ENCODE assay signal across 23 cellular contexts in genomic region chr20:873875-874607, GRCh38. TPM values are rescaled to one million over a fixed set of nuclear protein-coding genes. Genes with fewer than 3 reads are reported as not detected.
A peak's percentile ranks its signal among the peaks of the same experiment; 100 is the strongest.
DNase-seq lines count a peak whose midpoint lies in the region; ATAC-seq and TF ChIP-seq lines count a peak whose summit lies in the region.
"Had no signal": no experiment of that assay in that cellular context is flagged by ENCODE, and none has a peak within 500 bp of the region (broad histone marks: within the 10 kb centered on the region; RNA-seq: fewer than 3 reads in every experiment).

No MANE protein-coding gene starts in this region.

- H3K27ac ChIP-seq in spleen = no peak overlapping the region
- H3K27ac ChIP-seq: KMS-11, Peyer's patch had no signal

- H3K36me3 ChIP-seq in spleen = no peaks in the 10 kb centered on the region
- H3K36me3 ChIP-seq: Peyer's patch had no signal

- H3K27me3 ChIP-seq in spleen (replicated peaks in 1 of 7) = no peaks in the 10 kb centered on the region
- H3K27me3 ChIP-seq: Peyer's patch had no signal

- no peak overlapping the region for H3K4me3 ChIP-seq in spleen
- H3K4me3 ChIP-seq: Peyer's patch had no signal

- H3K9me3 ChIP-seq in spleen = no peaks in the 10 kb centered on the region
- H3K9me3 ChIP-seq: Peyer's patch had no signal

- DNase-seq in activated CD8-positive, alpha-beta T cell treated with anti-CD3 and anti-CD28 coated beads for 36 hours = peak; percentile 41
- DNase-seq in activated CD8-positive, alpha-beta T cell treated with anti-CD3 and anti-CD28 coated beads, Interleukin-2, amount 10 ng/mL, durations not matched to agents 7 days and 5 days = no peak
- DNase-seq in spleen = peak; percentile 37
- no peak for DNase-seq in sciatic nerve (ENCODE audit: low spot score)
- no peak for DNase-seq in T-helper 9 cell
- DNase-seq in NCI-H2227 (lab: John Stamatoyannopoulos, UW; ENCODE audit: unreplicated experiment) = no peak
- DNase-seq: 8988T, DND-41, HFFc6, MV-4-11, NCI-H187, NCI-H446, NCI-H526 treated with DMSO at 0.1 percent for 48 hours, Peyer's patch had no signal

- intact Hi-C loops in activated CD8-positive, alpha-beta T cell treated with anti-CD3 and anti-CD28 coated beads for 36 hours (cut with micrococcal nuclease) = no loop called here
- intact Hi-C loops in dendritic cell treated with granulocyte-macrophage colony-stimulating factor and Interleukin-4, amounts not matched to agents 40 ng/mL and 50 ng/mL, for 4 days (cut with micrococcal nuclease) = no loop called here
- intact Hi-C loops in spleen (cut with DNase I; ENCODE audit: low total_unique reads) (no loop called here), sciatic nerve (cut with DNase I) (no loop called here)

- H3K4me3 Mint-ChIP-seq in activated CD8-positive, alpha-beta T cell treated with anti-CD3 and anti-CD28 coated beads for 36 hours = no peak overlapping the region
- H3K4me3 Mint-ChIP-seq in activated CD8-positive, alpha-beta T cell treated with anti-CD3 and anti-CD28 coated beads, Interleukin-2, amount 10 ng/mL, durations not matched to agents 7 days and 5 days = no peak overlapping the region
- H3K4me3 Mint-ChIP-seq in dendritic cell treated with granulocyte-macrophage colony-stimulating factor and Interleukin-4, amounts not matched to agents 40 ng/mL and 50 ng/mL, for 4 days = no peak overlapping the region
- H3K4me3 Mint-ChIP-seq: CD14-positive monocyte, HFFc6 had no signal

- CTCF ChIA-PET in activated CD8-positive, alpha-beta T cell treated with anti-CD3 and anti-CD28 coated beads for 36 hours (lab: Charles Lee) = no interaction called here
- CTCF ChIA-PET in activated CD8-positive, alpha-beta T cell treated with anti-CD3 and anti-CD28 coated beads, Interleukin-2, amount 10 ng/mL, durations not matched to agents 7 days and 5 days (lab: Charles Lee) = no interaction called here

- no peak for TF ChIP-seq POLR2A in spleen (IDR thresholded peaks at IDR 0.05)

- 77 to 89% (median 85%) methylated on average over 9 to 10 of the region's 10 CpGs for WGBS in spleen, 5 donors

- H3K4me1 Mint-ChIP-seq in activated CD8-positive, alpha-beta T cell treated with anti-CD3 and anti-CD28 coated beads for 36 hours (ENCODE audit: low read depth) = no peaks in the 10 kb centered on the region
- H3K4me1 Mint-ChIP-seq in activated CD8-positive, alpha-beta T cell treated with anti-CD3 and anti-CD28 coated beads, Interleukin-2, amount 10 ng/mL, durations not matched to agents 7 days and 5 days (ENCODE audit: low read depth) = peaks cover 9% of the 10 kb centered on the region
- peaks cover 9% of the 10 kb centered on the region for H3K4me1 Mint-ChIP-seq in dendritic cell treated with granulocyte-macrophage colony-stimulating factor and Interleukin-4, amounts not matched to agents 40 ng/mL and 50 ng/mL, for 4 days (ENCODE audit: low read depth)
- H3K4me1 Mint-ChIP-seq: CD14-positive monocyte had no signal

- ATAC-seq in activated CD8-positive, alpha-beta T cell treated with anti-CD3 and anti-CD28 coated beads for 36 hours = peak; percentile 64
- ATAC-seq in activated CD8-positive, alpha-beta T cell treated with anti-CD3 and anti-CD28 coated beads, Interleukin-2, amount 10 ng/mL, durations not matched to agents 7 days and 5 days = no peak
- ATAC-seq in GM21786 (IDR thresholded peaks at IDR 0.05; ENCODE audit: unreplicated experiment) (peak; percentile 52), sciatic nerve (no peak)
- ATAC-seq: Right ventricle myocardium inferior had no signal

- no peak for TF ChIP-seq CTCF in activated CD8-positive, alpha-beta T cell treated with anti-CD3 and anti-CD28 coated beads for 36 hours (IDR thresholded peaks at IDR 0.05)
- TF ChIP-seq CTCF in spleen (IDR thresholded peaks at IDR 0.05 in 8 of 11, conservative IDR thresholded peaks at IDR 0.05 in 3 of 11) = no peak

- H3K9me3 Mint-ChIP-seq in activated CD8-positive, alpha-beta T cell treated with anti-CD3 and anti-CD28 coated beads for 36 hours = no peaks in the 10 kb centered on the region
- no peaks in the 10 kb centered on the region for H3K9me3 Mint-ChIP-seq in activated CD8-positive, alpha-beta T cell treated with anti-CD3 and anti-CD28 coated beads, Interleukin-2, amount 10 ng/mL, durations not matched to agents 7 days and 5 days (ENCODE audit: insufficient read depth)
- no peaks in the 10 kb centered on the region for H3K9me3 Mint-ChIP-seq in dendritic cell treated with granulocyte-macrophage colony-stimulating factor and Interleukin-4, amounts not matched to agents 40 ng/mL and 50 ng/mL, for 4 days
- H3K9me3 Mint-ChIP-seq: CD14-positive monocyte, HFFc6 had no signal

- no peak overlapping the region for H3K27ac Mint-ChIP-seq in activated CD8-positive, alpha-beta T cell treated with anti-CD3 and anti-CD28 coated beads for 36 hours
- no peak overlapping the region for H3K27ac Mint-ChIP-seq in activated CD8-positive, alpha-beta T cell treated with anti-CD3 and anti-CD28 coated beads, Interleukin-2, amount 10 ng/mL, durations not matched to agents 7 days and 5 days
- H3K27ac Mint-ChIP-seq in dendritic cell treated with granulocyte-macrophage colony-stimulating factor and Interleukin-4, amounts not matched to agents 40 ng/mL and 50 ng/mL, for 4 days = peak overlapping the region; percentile 4
- H3K27ac Mint-ChIP-seq: CD14-positive monocyte, HFFc6 had no signal

- H3K4me1 ChIP-seq in spleen = no peaks in the 10 kb centered on the region
- H3K4me1 ChIP-seq: Peyer's patch had no signal

- no peaks in the 10 kb centered on the region for H3K27me3 Mint-ChIP-seq in activated CD8-positive, alpha-beta T cell treated with anti-CD3 and anti-CD28 coated beads for 36 hours
- H3K27me3 Mint-ChIP-seq in activated CD8-positive, alpha-beta T cell treated with anti-CD3 and anti-CD28 coated beads, Interleukin-2, amount 10 ng/mL, durations not matched to agents 7 days and 5 days (ENCODE audit: low read depth) = no peaks in the 10 kb centered on the region
- H3K27me3 Mint-ChIP-seq in dendritic cell treated with granulocyte-macrophage colony-stimulating factor and Interleukin-4, amounts not matched to agents 40 ng/mL and 50 ng/mL, for 4 days = peaks cover 27% of the 10 kb centered on the region

- H3K36me3 Mint-ChIP-seq in activated CD8-positive, alpha-beta T cell treated with anti-CD3 and anti-CD28 coated beads for 36 hours (ENCODE audit: low read depth) = no peaks in the 10 kb centered on the region
- H3K36me3 Mint-ChIP-seq in activated CD8-positive, alpha-beta T cell treated with anti-CD3 and anti-CD28 coated beads, Interleukin-2, amount 10 ng/mL, durations not matched to agents 7 days and 5 days (ENCODE audit: low read depth) = no peaks in the 10 kb centered on the region
- no peaks in the 10 kb centered on the region for H3K36me3 Mint-ChIP-seq in dendritic cell treated with granulocyte-macrophage colony-stimulating factor and Interleukin-4, amounts not matched to agents 40 ng/mL and 50 ng/mL, for 4 days (ENCODE audit: low read depth)
- H3K36me3 Mint-ChIP-seq: CD14-positive monocyte had no signal

- POLR2A ChIA-PET in activated CD8-positive, alpha-beta T cell treated with anti-CD3 and anti-CD28 coated beads for 36 hours (lab: Charles Lee) = interaction anchor here (1.4 kb wide), 1 partner anchor 14 kb away, joined by 3 read pairs; no protein-coding TSS in a partner anchor
- POLR2A ChIA-PET in activated CD8-positive, alpha-beta T cell treated with anti-CD3 and anti-CD28 coated beads, Interleukin-2, amount 10 ng/mL, durations not matched to agents 7 days and 5 days (lab: Charles Lee) = no interaction called here

RNA-seq across cellular contexts. Expression of gene FAM110A, which starts 40.5 kb away (rescaled TPM):
- 10 to 100 TPM; 20.5 to 23.1 TPM for total RNA-seq in activated CD8-positive, alpha-beta T cell treated with anti-CD3 and anti-CD28 coated beads for 36 hours
- 10 to 100 TPM; 35.9 to 36.3 TPM for total RNA-seq in activated CD8-positive, alpha-beta T cell treated with anti-CD3 and anti-CD28 coated beads, Interleukin-2, amount 10 ng/mL, durations not matched to agents 7 days and 5 days
- total RNA-seq in spleen (10 to 100 TPM; 19.7 to 32.0 (median 25.7) TPM), sciatic nerve (4.2 TPM)
- polyA plus RNA-seq in spleen = 10 to 100 TPM; 11.3 to 21.0 (median 12.5) TPM

RNA-seq across cellular contexts. Expression of gene ANGPT4, which starts 42.1 kb away (rescaled TPM):
- total RNA-seq in activated CD8-positive, alpha-beta T cell treated with anti-CD3 and anti-CD28 coated beads for 36 hours = not detected
- total RNA-seq in activated CD8-positive, alpha-beta T cell treated with anti-CD3 and anti-CD28 coated beads, Interleukin-2, amount 10 ng/mL, durations not matched to agents 7 days and 5 days = not detected
- total RNA-seq in spleen (not detected), sciatic nerve (0.27 TPM)
- under 1 TPM in 2 of 3 donors, not detected in 1; 0.03 to 0.06 TPM for polyA plus RNA-seq in spleen
- total RNA-seq: G401, HFFc6, HT-29, SK-MEL-5 had no signal
- polyA plus RNA-seq: AG04450 had no signal

Comparison
In these comparisons a context has a peak if more than half of its experiments do, and no peak if none do; other contexts are left out.
1. ATAC-seq: peak in activated CD8-positive, alpha-beta T cell treated with anti-CD3 and anti-CD28 coated beads for 36 hours (single experiment) and GM21786 (single experiment); none in activated CD8-positive, alpha-beta T cell treated with anti-CD3 and anti-CD28 coated beads, Interleukin-2, amount 10 ng/mL, durations not matched to agents 7 days and 5 days (single experiment) and sciatic nerve (single experiment).
2. DNase-seq: peak in activated CD8-positive, alpha-beta T cell treated with anti-CD3 and anti-CD28 coated beads for 36 hours (single experiment) and spleen (single experiment); none in activated CD8-positive, alpha-beta T cell treated with anti-CD3 and anti-CD28 coated beads, Interleukin-2, amount 10 ng/mL, durations not matched to agents 7 days and 5 days (single experiment), sciatic nerve (single experiment), T-helper 9 cell (single experiment) and NCI-H2227 (single experiment).